Comparison of ENCODE assay signal across 11 cellular contexts in genomic region chr19:7397687-7398086, GRCh38. TPM values are rescaled to one million over a fixed set of nuclear protein-coding genes. Genes with fewer than 3 reads are reported as not detected.
DNase-seq lines count a peak whose midpoint lies in the region; ATAC-seq and TF ChIP-seq lines count a peak whose summit lies in the region.
"Had no signal": no experiment of that assay in that cellular context is flagged by ENCODE, and none has a peak within 500 bp of the region (broad histone marks: within the 10 kb centered on the region; RNA-seq: fewer than 3 reads in every experiment).

No MANE protein-coding gene starts in this region.

- no peaks in the 10 kb centered on the region for H3K9me3 Mint-ChIP-seq in CD14-positive monocyte
- no peaks in the 10 kb centered on the region for H3K9me3 Mint-ChIP-seq in chondrocyte (ENCODE audit: low read depth)
- no peaks in the 10 kb centered on the region for H3K9me3 Mint-ChIP-seq in neural crest cell

- no peaks in the 10 kb centered on the region for H3K27me3 ChIP-seq in MG63
- no peaks in the 10 kb centered on the region for H3K27me3 ChIP-seq in right atrium auricular region

- H3K4me1 ChIP-seq in right atrium auricular region: peaks cover 0 to 20% of the 10 kb centered on the region in 2 donors

- peaks cover 21 to 39% of the 10 kb centered on the region in 2 donors for H3K36me3 Mint-ChIP-seq in CD14-positive monocyte
- no peaks in the 10 kb centered on the region for H3K36me3 Mint-ChIP-seq in chondrocyte (ENCODE audit: low read depth)
- H3K36me3 Mint-ChIP-seq in neural crest cell (ENCODE audit: low read depth): no peaks in the 10 kb centered on the region

- H3K9me3 ChIP-seq in MG63 (no peaks in the 10 kb centered on the region), right atrium auricular region (no peaks in the 10 kb centered on the region)

- H3K27me3 Mint-ChIP-seq in CD14-positive monocyte (ENCODE audit: low read depth in 3 of 3) (no peaks in the 10 kb centered on the region), chondrocyte (ENCODE audit: low read depth) (no peaks in the 10 kb centered on the region), neural crest cell (ENCODE audit: low read depth) (no peaks in the 10 kb centered on the region)
- H3K27me3 Mint-ChIP-seq: naive B cell had no signal

- intact Hi-C loops in CD14-positive monocyte (cut with micrococcal nuclease): loop anchor here (10.0 kb wide), 2 partner anchors 137 to 227 kb away; partner anchors contain the start of genes PNPLA6 (in 2 of the 2), PET100 (in 1 of the 2) and XAB2 (in 1 of the 2)

- H3K4me3 Mint-ChIP-seq in CD14-positive monocyte (no peak overlapping the region), chondrocyte (ENCODE audit: unreplicated experiment) (no peak overlapping the region), neural crest cell (no peak overlapping the region)
- H3K4me3 Mint-ChIP-seq: naive B cell had no signal

- no peak for TF ChIP-seq CTCF in CD14-positive monocyte (IDR thresholded peaks at IDR 0.05)
- no peak for TF ChIP-seq CTCF in chondrocyte (IDR thresholded peaks at IDR 0.05)
- TF ChIP-seq CTCF in neural crest cell (conservative IDR thresholded peaks at IDR 0.05): no peak
- no peak for TF ChIP-seq CTCF in right atrium auricular region (IDR thresholded peaks at IDR 0.05)

- H3K27ac Mint-ChIP-seq in CD14-positive monocyte: peak overlapping the region; percentile 41 to 92 (median 79)
- peak overlapping the region; percentile 91 for H3K27ac Mint-ChIP-seq in chondrocyte (ENCODE audit: unreplicated experiment)
- peak overlapping the region; percentile 89 for H3K27ac Mint-ChIP-seq in neural crest cell (ENCODE audit: unreplicated experiment)

- no peak for ATAC-seq in GM19023 (IDR thresholded peaks at IDR 0.05; ENCODE audit: unreplicated experiment)

- no peak overlapping the region for H3K27ac ChIP-seq in right atrium auricular region

- DNase-seq in CD14-positive monocyte (ENCODE audit: low spot score) (no peak), MG63 (peak; percentile 45), chondrocyte (ENCODE audit: low spot score) (no peak), neural crest cell (ENCODE audit: low read depth, low spot score) (no peak), right atrium auricular region (ENCODE audit: low spot score) (no peak), iPS-NIHi7 (ENCODE audit: extremely low spot score) (no peak), C1 segment of cervical spinal cord (lab: John Stamatoyannopoulos, UW) (no peak)
- DNase-seq: DMS79, naive B cell, NCI-H748 treated with DMSO at 0.1 percent for 48 hours had no signal

- H3K36me3 ChIP-seq in MG63: peaks cover 19% of the 10 kb centered on the region
- H3K36me3 ChIP-seq in right atrium auricular region: no peaks in the 10 kb centered on the region

- H3K4me1 Mint-ChIP-seq in CD14-positive monocyte: peaks cover 38% of the 10 kb centered on the region
- H3K4me1 Mint-ChIP-seq in chondrocyte (ENCODE audit: low read depth): peaks cover 38% of the 10 kb centered on the region
- H3K4me1 Mint-ChIP-seq in neural crest cell: peaks cover 17% of the 10 kb centered on the region

- H3K4me3 ChIP-seq in MG63: no peak overlapping the region
- no peak overlapping the region for H3K4me3 ChIP-seq in right atrium auricular region

RNA-seq across cellular contexts. Expression of gene ARHGEF18, which starts 49.0 kb away (rescaled TPM):
- under 1 TPM; 0.46 to 0.87 TPM for polyA plus RNA-seq in CD14-positive monocyte
- 27.0 and 39.0 TPM in 2 replicates for total RNA-seq in MG63 (2014; rRNA removed; shearing (Covaris generic); ENCODE audit: low replicate concordance)
- total RNA-seq in chondrocyte (29.9 to 36.4 TPM (median 34.1 TPM) in 3 replicates), neural crest cell (36.5 and 38.3 TPM in 2 replicates), right atrium auricular region (10 to 100 TPM in 1 of 2 donors, 1 to 10 TPM in 1; 8.3 to 14.0 TPM)
